In genomic region chr9:122912964-122913673, GRCh38 we compare ENCODE assay signal across 8 cellular contexts. TPM values are rescaled to one million over a fixed set of nuclear protein-coding genes. Genes with fewer than 3 reads are reported as not detected.
DNase-seq lines count a peak whose midpoint lies in the region; ATAC-seq and TF ChIP-seq lines count a peak whose summit lies in the region.

Gene ZBTB6 (minus strand): TSS chr9:122913323. CDS start chr9:122912072, 1,251 bp downstream.

- DNase-seq in activated gamma-delta T cell treated with Interleukin-2 at 50 U/mL for 16 hours (peak; percentile 67), activated gamma-delta T cell (lab: John Stamatoyannopoulos, UW) (no peak), NCI-H2029 (lab: John Stamatoyannopoulos, UW) (peak; percentile 83), T-helper 9 cell (peak; percentile 58), body of pancreas (peak; percentile 69 to 80 (median 76)), iPS DF 6.9 (ENCODE audit: low read depth, low spot score) (peak; percentile 60), gastrocnemius medialis (peak; percentile 66 to 73)

- H3K27me3 ChIP-seq in body of pancreas (no peaks in the 10 kb centered on the region), iPS DF 6.9 (ENCODE audit: control insufficient read depth, insufficient read depth, low read length) (no peaks in the 10 kb centered on the region), gastrocnemius medialis (no peaks in the 10 kb centered on the region)

- H3K4me3 ChIP-seq in body of pancreas (peak within 1 kb of the TSS; percentile 54 to 74), iPS DF 6.9 (ENCODE audit: low read length) (peak within 1 kb of the TSS; percentile 90), gastrocnemius medialis (peak within 1 kb of the TSS; percentile 67 to 99 (median 90))

- TF ChIP-seq POLR2A in body of pancreas (IDR thresholded peaks at IDR 0.05) (peak in 2 of 3 donors; percentile 52 to 64), gastrocnemius medialis (IDR thresholded peaks at IDR 0.05) (peak in 1 of 2 donors; percentile 40)

- H3K9me3 ChIP-seq in body of pancreas = no peaks in the 10 kb centered on the region
- no peaks in the 10 kb centered on the region for H3K9me3 ChIP-seq in iPS DF 6.9 (ENCODE audit: control insufficient read depth, insufficient read depth, low read length)
- no peaks in the 10 kb centered on the region for H3K9me3 ChIP-seq in gastrocnemius medialis

- in situ Hi-C loops in gastrocnemius medialis (cut with MboI; ENCODE audit: low sequenced_read_pairs in 4 of 4) = no loop called here

- TF ChIP-seq CTCF in body of pancreas (IDR thresholded peaks at IDR 0.05) = no peak
- TF ChIP-seq CTCF in gastrocnemius medialis (IDR thresholded peaks at IDR 0.05 in 4 of 5, conservative IDR thresholded peaks at IDR 0.05 in 1 of 5) = no peak

- peaks cover 0 to 3% of the 10 kb centered on the region in 2 donors for H3K36me3 ChIP-seq in body of pancreas (replicated peaks in 1 of 2; ENCODE audit: insufficient read depth in 1 of 2, low read depth in 2 of 2)
- H3K36me3 ChIP-seq in iPS DF 6.9 (ENCODE audit: control insufficient read depth, insufficient read depth, low read length) = peaks cover 3% of the 10 kb centered on the region; the same call in 1 of the 2 replicates
- peaks cover 0 to 14% of the 10 kb centered on the region in 2 donors for H3K36me3 ChIP-seq in gastrocnemius medialis

- H3K4me1 ChIP-seq in body of pancreas = peaks cover 16% of the 10 kb centered on the region
- peaks cover 2% of the 10 kb centered on the region; the same call in 1 of the 2 replicates for H3K4me1 ChIP-seq in iPS DF 6.9 (ENCODE audit: control insufficient read depth, insufficient read depth, low read length)
- peaks cover 13 to 14% of the 10 kb centered on the region in 2 donors for H3K4me1 ChIP-seq in gastrocnemius medialis

- intact Hi-C loops in body of pancreas (cut with DNase I) (no loop called here), gastrocnemius medialis (cut with DNase I; ENCODE audit: low total_unique reads) (loop anchor here (1.0 kb wide), 2 partner anchors 8 to 18 kb away; partner anchors contain the start of genes RC3H2 and ZBTB26)

- 1% methylated on average over 30 to 35 of the region's 35 CpGs for WGBS in body of pancreas, 2 donors
- WGBS in iPS DF 6.9 (ENCODE audit: insufficient coverage, insufficient read length) = no CpG with 5 or more reads among the region's 35 CpGs

- peak; percentile 98 for ATAC-seq in HG02981 (IDR thresholded peaks at IDR 0.05; ENCODE audit: unreplicated experiment)
- peak; percentile 95 for ATAC-seq in body of pancreas
- ATAC-seq in gastrocnemius medialis = peak; percentile 99

- H3K27ac ChIP-seq in body of pancreas (peak within 1 kb of the TSS; percentile 50 to 87 (median 65)), iPS DF 6.9 (ENCODE audit: low read length) (no peak within 1 kb of the TSS), gastrocnemius medialis (peak within 1 kb of the TSS; percentile 74 to 90 (median 83))

RNA-seq across cellular contexts. Expression of gene ZBTB6, which starts in this region (rescaled TPM):
- total RNA-seq in body of pancreas (1 to 10 TPM; 3.3 to 5.7 TPM), gastrocnemius medialis (10 to 100 TPM in 2 of 4 donors, 1 to 10 TPM in 2; 4.5 to 12.0 (median 7.8) TPM)
